Comparison of ENCODE assay signal across 1 cellular context in genomic region chr5:171451421-171451820, GRCh38.
TF ChIP-seq lines count a peak whose summit lies in the region.

No MANE protein-coding gene starts in this region.

TF ChIP-seq in H1, 55 proteins besides CTCF, POLR2A, EP300 and RAD21:
- TF ChIP-seq JUN (IDR thresholded peaks at IDR 0.05; ENCODE audit: low read depth, low read length) = no peak
- no peak for TF ChIP-seq SAP30 (IDR thresholded peaks at IDR 0.05; ENCODE audit: insufficient read depth, insufficient replicate concordance, low read length)
- TF ChIP-seq RFX5 (IDR thresholded peaks at IDR 0.05; ENCODE audit: borderline replicate concordance, low read depth, low read length) = no peak
- TF ChIP-seq JUND (IDR thresholded peaks at IDR 0.05; ENCODE audit: low read length) = no peak
- no peak for TF ChIP-seq MAFK (IDR thresholded peaks at IDR 0.05; ENCODE audit: low read depth, low read length)
- TF ChIP-seq ASH2L (IDR thresholded peaks at IDR 0.05; ENCODE audit: low read length) = no peak
- no peak for TF ChIP-seq POLR2AphosphoS5 (IDR thresholded peaks at IDR 0.05; ENCODE audit: low read depth, low read length)
- no peak for TF ChIP-seq E2F6 (IDR thresholded peaks at IDR 0.05)
- no peak for TF ChIP-seq USF2 (IDR thresholded peaks at IDR 0.05; ENCODE audit: low read length)
TF ChIP-seq in H1: peak in this region for 0.
